Comparison of ENCODE assay signal across 9 cellular contexts in genomic region chr21:46060596-46061061, GRCh38. TPM values are rescaled to one million over a fixed set of nuclear protein-coding genes. Genes with fewer than 3 reads are reported as not detected.
DNase-seq lines count a peak whose midpoint lies in the region; ATAC-seq and TF ChIP-seq lines count a peak whose summit lies in the region.
"Had no signal": no experiment of that assay in that cellular context is flagged by ENCODE, and none has a peak within 500 bp of the region (broad histone marks: within the 10 kb centered on the region; RNA-seq: fewer than 3 reads in every experiment).

No MANE protein-coding gene starts in this region.

- peaks cover 15% of the 10 kb centered on the region for H3K4me1 Mint-ChIP-seq in activated CD4-positive, alpha-beta memory T cell treated with anti-CD3 and anti-CD28 coated beads for 36 hours (ENCODE audit: low read depth)
- H3K4me1 Mint-ChIP-seq in activated CD4-positive, alpha-beta memory T cell treated with anti-CD3 and anti-CD28 coated beads, Interleukin-2, amount 10 ng/mL, durations not matched to agents 7 days and 5 days: peaks cover 6% of the 10 kb centered on the region
- H3K4me1 Mint-ChIP-seq in H9: peaks cover 4 to 9% of the 10 kb centered on the region in 2 experiments
- H3K4me1 Mint-ChIP-seq in nephron progenitor cell: peaks cover 45% of the 10 kb centered on the region

- H3K79me1 ChIP-seq in mesenchymal stem cell (replicated peaks; ENCODE audit: low read length, poor library complexity, severe bottlenecking): no peaks in the 10 kb centered on the region
- H3K79me1 ChIP-seq in H9 (ENCODE audit: insufficient read depth, low read depth, low read length, poor library complexity, severe bottlenecking): no peaks in the 10 kb centered on the region

- no peak overlapping the region for H3K4me3 Mint-ChIP-seq in activated CD4-positive, alpha-beta memory T cell treated with anti-CD3 and anti-CD28 coated beads for 36 hours
- no peak overlapping the region for H3K4me3 Mint-ChIP-seq in activated CD4-positive, alpha-beta memory T cell treated with anti-CD3 and anti-CD28 coated beads, Interleukin-2, amount 10 ng/mL, durations not matched to agents 7 days and 5 days
- no peak overlapping the region for H3K4me3 Mint-ChIP-seq in H9
- no peak overlapping the region for H3K4me3 Mint-ChIP-seq in nephron progenitor cell

- intact Hi-C loops in activated CD4-positive, alpha-beta memory T cell treated with anti-CD3 and anti-CD28 coated beads for 36 hours (cut with micrococcal nuclease): no loop called here
- intact Hi-C loops in body of pancreas (cut with DNase I): no loop called here
- intact Hi-C loops in tibial artery (cut with DNase I; ENCODE audit: low total_unique reads): no loop called here

- H3K27me3 ChIP-seq in body of pancreas (no peaks in the 10 kb centered on the region), mesenchymal stem cell (ENCODE audit: control insufficient read depth in 1 of 2, insufficient read depth in 1 of 2, low read length in 2 of 2) (no peaks in the 10 kb centered on the region), tibial artery (no peaks in the 10 kb centered on the region), H9 (ENCODE audit: insufficient read depth, low read length) (no peaks in the 10 kb centered on the region)

- H4K5ac ChIP-seq in H9 (ENCODE audit: insufficient read length, low read depth, low read length): no peak overlapping the region

- H2BK12ac ChIP-seq in mesenchymal stem cell (ENCODE audit: low read length in 2 of 2) (peak overlapping the region in 1 of 2 experiments; percentile 94), H9 (ENCODE audit: insufficient read length, low read depth, low read length) (no peak overlapping the region)

- H2BK15ac ChIP-seq in mesenchymal stem cell (ENCODE audit: low read depth, poor library complexity, severe bottlenecking) (no peak overlapping the region), H9 (ENCODE audit: low read depth, low read length) (no peak overlapping the region)

- H3K23me2 ChIP-seq in H9 (ENCODE audit: insufficient read length, low read depth, low read length, poor library complexity, severe bottlenecking): no peaks in the 10 kb centered on the region

- no peaks in the 10 kb centered on the region for H3K36me3 ChIP-seq in body of pancreas (replicated peaks in 1 of 2; ENCODE audit: insufficient read depth in 1 of 2, low read depth in 2 of 2)
- H3K36me3 ChIP-seq in mesenchymal stem cell (ENCODE audit: control insufficient read depth in 1 of 2, insufficient read depth in 2 of 2, low read depth in 1 of 2, low read length in 2 of 2): peaks cover 0 to 10% of the 10 kb centered on the region in 2 experiments
- no peaks in the 10 kb centered on the region for H3K36me3 ChIP-seq in tibial artery

- H3K14ac ChIP-seq in mesenchymal stem cell (ENCODE audit: low read length in 2 of 2) (no peak overlapping the region), H9 (ENCODE audit: insufficient read depth, low read length) (no peak overlapping the region)

- POLR2A ChIA-PET in activated CD4-positive, alpha-beta memory T cell treated with anti-CD3 and anti-CD28 coated beads for 36 hours (lab: Charles Lee): no interaction called here
- POLR2A ChIA-PET in activated CD4-positive, alpha-beta memory T cell treated with anti-CD3 and anti-CD28 coated beads, Interleukin-2, amount 10 ng/mL, durations not matched to agents 7 days and 5 days (lab: Charles Lee): no interaction called here

- 64 to 69% methylated on average over 11 of the region's 11 CpGs for WGBS in body of pancreas, 2 donors
- WGBS in mesenchymal stem cell: 9% methylated on average over 7 of the region's 11 CpGs
- no CpG with 5 or more reads among the region's 11 CpGs for WGBS in H9 (ENCODE audit: extremely low coverage, insufficient read length, low lambda C conversion rate)

- no peak overlapping the region for H3K27ac Mint-ChIP-seq in activated CD4-positive, alpha-beta memory T cell treated with anti-CD3 and anti-CD28 coated beads for 36 hours
- no peak overlapping the region for H3K27ac Mint-ChIP-seq in activated CD4-positive, alpha-beta memory T cell treated with anti-CD3 and anti-CD28 coated beads, Interleukin-2, amount 10 ng/mL, durations not matched to agents 7 days and 5 days
- H3K27ac Mint-ChIP-seq in H9 (no peak overlapping the region), nephron progenitor cell (no peak overlapping the region)

- CTCF ChIA-PET in activated CD4-positive, alpha-beta memory T cell treated with anti-CD3 and anti-CD28 coated beads for 36 hours (lab: Charles Lee): no interaction called here
- CTCF ChIA-PET in activated CD4-positive, alpha-beta memory T cell treated with anti-CD3 and anti-CD28 coated beads, Interleukin-2, amount 10 ng/mL, durations not matched to agents 7 days and 5 days (lab: Charles Lee): no interaction called here

- H4K8ac ChIP-seq in mesenchymal stem cell (ENCODE audit: low read length): peak overlapping the region; percentile 74
- no peak overlapping the region for H4K8ac ChIP-seq in H9 (replicated peaks; ENCODE audit: insufficient read length, low read depth, low read length)

- H3K4ac ChIP-seq in mesenchymal stem cell (ENCODE audit: low read depth in 1 of 2, low read length in 2 of 2): peak overlapping the region; percentile 46 to 83
- no peak overlapping the region for H3K4ac ChIP-seq in H9 (ENCODE audit: low read depth, low read length)

- H3K4me2 ChIP-seq in mesenchymal stem cell (ENCODE audit: low read length, poor library complexity, severe bottlenecking) (no peak overlapping the region), H9 (ENCODE audit: insufficient read depth, insufficient read length, low read length) (no peak overlapping the region)

- H3K4me1 ChIP-seq in body of pancreas (peaks cover 6% of the 10 kb centered on the region), mesenchymal stem cell (ENCODE audit: control insufficient read depth, insufficient read depth, low read depth, low read length) (peaks cover 27% of the 10 kb centered on the region), tibial artery (peaks cover under 1 to 69% (median 43%) of the 10 kb centered on the region in 4 donors), H9 (ENCODE audit: insufficient read depth, low read length) (no peaks in the 10 kb centered on the region)

- H2BK120ac ChIP-seq in mesenchymal stem cell (ENCODE audit: low read depth, low read length): peak overlapping the region; percentile 56
- no peak overlapping the region for H2BK120ac ChIP-seq in H9 (ENCODE audit: low read depth, low read length, poor library complexity, severe bottlenecking)

- H3K9me3 Mint-ChIP-seq in activated CD4-positive, alpha-beta memory T cell treated with anti-CD3 and anti-CD28 coated beads for 36 hours: no peaks in the 10 kb centered on the region
- peaks cover 19% of the 10 kb centered on the region for H3K9me3 Mint-ChIP-seq in activated CD4-positive, alpha-beta memory T cell treated with anti-CD3 and anti-CD28 coated beads, Interleukin-2, amount 10 ng/mL, durations not matched to agents 7 days and 5 days
- H3K9me3 Mint-ChIP-seq in H9 (peaks cover 45% of the 10 kb centered on the region in 2 experiments), nephron progenitor cell (peaks cover 55% of the 10 kb centered on the region)

- H3T11ph ChIP-seq in H9 (ENCODE audit: low read length): no peak overlapping the region

- H2AFZ ChIP-seq in mesenchymal stem cell (ENCODE audit: low read depth, low read length): no peak overlapping the region
- H2AFZ ChIP-seq in H9 (ENCODE audit: low read length): no peak overlapping the region

- H2BK20ac ChIP-seq in H9 (ENCODE audit: low read depth, low read length, poor library complexity, severe bottlenecking): no peak overlapping the region

- H3K4me3 ChIP-seq in body of pancreas: no peak overlapping the region
- H3K4me3 ChIP-seq in mesenchymal stem cell (ENCODE audit: insufficient read depth in 1 of 2, low read depth in 1 of 2, low read length in 2 of 2): no peak overlapping the region
- H3K4me3 ChIP-seq in tibial artery: no peak overlapping the region

- H3K56ac ChIP-seq in H9 (ENCODE audit: insufficient read length, low read depth, low read length): no peak overlapping the region

- H3K79me2 ChIP-seq in H9 (ENCODE audit: insufficient read depth, low read length): no peaks in the 10 kb centered on the region

- peak; percentile 42 for DNase-seq in activated CD4-positive, alpha-beta memory T cell treated with anti-CD3 and anti-CD28 coated beads for 36 hours
- no peak for DNase-seq in activated CD4-positive, alpha-beta memory T cell treated with anti-CD3 and anti-CD28 coated beads, Interleukin-2, amount 10 ng/mL, durations not matched to agents 7 days and 5 days
- DNase-seq in body of pancreas: peak; percentile 22 to 62 (median 44)
- peak; percentile 100 for DNase-seq in mesenchymal stem cell
- peak; percentile 92 to 97 for DNase-seq in tibial artery
- DNase-seq in NCI-H2081 treated with DMSO at 0.1 percent for 48 hours (lab: John Stamatoyannopoulos, UW): no peak
- DNase-seq in H9: no peak
- DNase-seq in nephron progenitor cell: no peak

- H3K27me3 Mint-ChIP-seq in activated CD4-positive, alpha-beta memory T cell treated with anti-CD3 and anti-CD28 coated beads for 36 hours: peaks cover 55% of the 10 kb centered on the region
- peaks cover 9% of the 10 kb centered on the region for H3K27me3 Mint-ChIP-seq in activated CD4-positive, alpha-beta memory T cell treated with anti-CD3 and anti-CD28 coated beads, Interleukin-2, amount 10 ng/mL, durations not matched to agents 7 days and 5 days
- H3K27me3 Mint-ChIP-seq in H9 (ENCODE audit: low read depth) (peaks cover 17% of the 10 kb centered on the region), nephron progenitor cell (ENCODE audit: low read depth, poor library complexity) (peaks cover 27% of the 10 kb centered on the region)

- H2BK5ac ChIP-seq in mesenchymal stem cell (ENCODE audit: low read depth, low read length, poor library complexity, severe bottlenecking) (peak overlapping the region; percentile 69), H9 (ENCODE audit: insufficient read length, low read length) (no peak overlapping the region)

- H3K9ac ChIP-seq in mesenchymal stem cell (ENCODE audit: low read length): peak overlapping the region; percentile 87
- H3K9ac ChIP-seq in H9 (ENCODE audit: extremely low read depth, insufficient read length, low read length): no peak overlapping the region

- TF ChIP-seq POLR2A in body of pancreas (IDR thresholded peaks at IDR 0.05): no peak

- peak overlapping the region in 1 of 4 donors; percentile 39 for H3K27ac ChIP-seq in body of pancreas
- H3K27ac ChIP-seq in mesenchymal stem cell (ENCODE audit: low read length, poor library complexity, severe bottlenecking): peak overlapping the region; percentile 79
- peak overlapping the region; percentile 90 to 97 for H3K27ac ChIP-seq in tibial artery
- no peak overlapping the region for H3K27ac ChIP-seq in H9 (ENCODE audit: insufficient read length, low read depth, low read length)
- H3K27ac ChIP-seq: C4-2B had no signal

- no peaks in the 10 kb centered on the region for H3K36me3 Mint-ChIP-seq in activated CD4-positive, alpha-beta memory T cell treated with anti-CD3 and anti-CD28 coated beads for 36 hours
- no peaks in the 10 kb centered on the region for H3K36me3 Mint-ChIP-seq in activated CD4-positive, alpha-beta memory T cell treated with anti-CD3 and anti-CD28 coated beads, Interleukin-2, amount 10 ng/mL, durations not matched to agents 7 days and 5 days (ENCODE audit: low read depth)
- H3K36me3 Mint-ChIP-seq in H9 (ENCODE audit: insufficient read depth in 1 of 3, low read depth in 3 of 3) (peaks cover 7 to 32% (median 20%) of the 10 kb centered on the region in 3 experiments; a peak in 6 of 7 replicates), nephron progenitor cell (ENCODE audit: low read depth) (peaks cover 4% of the 10 kb centered on the region)

- ATAC-seq in body of pancreas: peak; percentile 54

- H3K18ac ChIP-seq in mesenchymal stem cell (ENCODE audit: low read depth in 1 of 2, low read length in 2 of 2) (peak overlapping the region; percentile 59 to 60), H9 (ENCODE audit: insufficient read length, low read depth, low read length) (no peak overlapping the region)

- H4K91ac ChIP-seq in mesenchymal stem cell (ENCODE audit: low read length) (peak overlapping the region; percentile 71), H9 (ENCODE audit: insufficient read length, low read depth, low read length) (no peak overlapping the region)

- H2AK5ac ChIP-seq in mesenchymal stem cell (ENCODE audit: low read length, severe bottlenecking) (peak overlapping the region; percentile 86), H9 (ENCODE audit: insufficient read length, low read length) (no peak overlapping the region)

- TF ChIP-seq CTCF in body of pancreas (IDR thresholded peaks at IDR 0.05) (no peak), tibial artery (IDR thresholded peaks at IDR 0.05) (peak in 1 of 2 experiments; percentile 12), H9 (conservative IDR thresholded peaks at IDR 0.05) (no peak), nephron progenitor cell (IDR thresholded peaks at IDR 0.05) (no peak)

- H3K9me3 ChIP-seq in body of pancreas: no peaks in the 10 kb centered on the region
- H3K9me3 ChIP-seq in mesenchymal stem cell (ENCODE audit: control insufficient read depth, low read length): peaks cover 9% of the 10 kb centered on the region
- peaks cover 0 to 5% (median 0%) of the 10 kb centered on the region in 3 donors for H3K9me3 ChIP-seq in tibial artery
- H3K9me3 ChIP-seq in H9 (ENCODE audit: control insufficient read depth, low read depth, low read length): peaks cover 20% of the 10 kb centered on the region

- H4K20me1 ChIP-seq in H9 (ENCODE audit: control insufficient read depth, insufficient read depth, insufficient read length): peaks cover 2% of the 10 kb centered on the region

- H3K23ac ChIP-seq in mesenchymal stem cell (ENCODE audit: low read length in 2 of 2) (no peak overlapping the region), H9 (ENCODE audit: insufficient read length, low read depth, low read length) (no peak overlapping the region)

RNA-seq across cellular contexts. Expression of gene COL6A2, which starts 37.3 kb away (rescaled TPM):
- 1 to 10 TPM; 4.3 to 4.8 TPM for total RNA-seq in activated CD4-positive, alpha-beta memory T cell treated with anti-CD3 and anti-CD28 coated beads for 36 hours
- 1 to 10 TPM; 1.1 to 1.6 TPM for total RNA-seq in activated CD4-positive, alpha-beta memory T cell treated with anti-CD3 and anti-CD28 coated beads, Interleukin-2, amount 10 ng/mL, durations not matched to agents 7 days and 5 days
- 100 to 1,000 TPM in 1 of 2 donors, 10 to 100 TPM in 1; 72.1 to 339 TPM for total RNA-seq in body of pancreas
- 1,409 TPM for polyA plus RNA-seq in mesenchymal stem cell (2013, experiment 1 of 2)
- polyA plus RNA-seq in mesenchymal stem cell (2013, experiment 2 of 2): 1,389 TPM
- total RNA-seq in H9 (2021): 124 and 129 TPM in 2 replicates

Comparison
In these comparisons a context has a peak if more than half of its experiments do, and no peak if none do; other contexts are left out.
1. DNase-seq: peak in activated CD4-positive, alpha-beta memory T cell treated with anti-CD3 and anti-CD28 coated beads for 36 hours (single experiment), body of pancreas (4 of 4), mesenchymal stem cell (single experiment) and tibial artery (2 of 2); none in activated CD4-positive, alpha-beta memory T cell treated with anti-CD3 and anti-CD28 coated beads, Interleukin-2, amount 10 ng/mL, durations not matched to agents 7 days and 5 days (single experiment), NCI-H2081 treated with DMSO at 0.1 percent for 48 hours (single experiment), H9 (single experiment) and nephron progenitor cell (single experiment).
2. RNA of gene COL6A2, which starts 37.3 kb away (total RNA-seq): 72.1 to 339 TPM in body of pancreas and 124 to 129 TPM in H9; 4.3 to 4.8 TPM in activated CD4-positive, alpha-beta memory T cell treated with anti-CD3 and anti-CD28 coated beads for 36 hours and 1.1 to 1.6 TPM in activated CD4-positive, alpha-beta memory T cell treated with anti-CD3 and anti-CD28 coated beads, Interleukin-2, amount 10 ng/mL, durations not matched to agents 7 days and 5 days; every median in the first group is over 10 times any median in the second.